8 cellular contexts compared by ENCODE assay signal in genomic region chr3:160941885-160942494, GRCh38.
A peak's percentile ranks its signal among the peaks of the same experiment; 100 is the strongest.
DNase-seq lines count a peak whose midpoint lies in the region; ATAC-seq and TF ChIP-seq lines count a peak whose summit lies in the region.

No MANE protein-coding gene starts in this region.

- H3F3A ChIP-seq in DOHH2 (ENCODE audit: control insufficient read depth, insufficient read depth) = no peaks in the 10 kb centered on the region

- ATAC-seq in GM21825 (IDR thresholded peaks at IDR 0.05; ENCODE audit: unreplicated experiment) (peak; percentile 83), foreskin keratinocyte (peak; percentile 78)

- no peaks in the 10 kb centered on the region for H3K9me3 ChIP-seq in DOHH2 (ENCODE audit: control insufficient read depth, insufficient read depth, low read length)

- H4K20me1 ChIP-seq in DOHH2 (ENCODE audit: control insufficient read depth, insufficient read depth, low read depth, low read length) = no peaks in the 10 kb centered on the region

- H3K9me3 Mint-ChIP-seq in activated T-cell treated with anti-CD3 and anti-CD28 coated beads, Interleukin-2, amount 50 U/mL, for 24 hours = no peaks in the 10 kb centered on the region
- peaks cover 6% of the 10 kb centered on the region for H3K9me3 Mint-ChIP-seq in progenitor cell of endocrine pancreas (ENCODE audit: low read depth)

- DNase-seq in activated T-cell treated with anti-CD3 and anti-CD28 coated beads, Interleukin-2, amount 50 U/mL, for 24 hours = peak; percentile 45
- DNase-seq in foreskin keratinocyte = peak; percentile 17 to 49
- DNase-seq in progenitor cell of endocrine pancreas (ENCODE audit: low spot score, unreplicated experiment) = peak; percentile 26
- DNase-seq in NCI-H2171 (lab: John Stamatoyannopoulos, UW) = no peak
- DNase-seq in NCI-H2107 treated with DMSO at 0.1 percent for 48 hours (lab: John Stamatoyannopoulos, UW; ENCODE audit: unreplicated experiment) = no peak

- H3K27me3 Mint-ChIP-seq in activated T-cell treated with anti-CD3 and anti-CD28 coated beads, Interleukin-2, amount 50 U/mL, for 24 hours = no peaks in the 10 kb centered on the region
- H3K27me3 Mint-ChIP-seq in progenitor cell of endocrine pancreas = no peaks in the 10 kb centered on the region

- no peak overlapping the region for H3K27ac ChIP-seq in DOHH2 (ENCODE audit: low read depth, low read length)
- H3K27ac ChIP-seq in foreskin keratinocyte = no peak overlapping the region

- no peaks in the 10 kb centered on the region for H3K9me2 ChIP-seq in DOHH2 (replicated peaks; ENCODE audit: control insufficient read depth, low read length)

- H3K27ac Mint-ChIP-seq in activated T-cell treated with anti-CD3 and anti-CD28 coated beads, Interleukin-2, amount 50 U/mL, for 24 hours = no peak overlapping the region
- no peak overlapping the region for H3K27ac Mint-ChIP-seq in progenitor cell of endocrine pancreas

- H3K4me1 Mint-ChIP-seq in activated T-cell treated with anti-CD3 and anti-CD28 coated beads, Interleukin-2, amount 50 U/mL, for 24 hours (ENCODE audit: low read depth) = peaks cover 4% of the 10 kb centered on the region
- H3K4me1 Mint-ChIP-seq in progenitor cell of endocrine pancreas (ENCODE audit: low read depth) = no peaks in the 10 kb centered on the region

- H3K27me3 ChIP-seq in DOHH2 (ENCODE audit: control insufficient read depth, low read length) (no peaks in the 10 kb centered on the region; the same call in 1 of the 2 replicates), foreskin keratinocyte (no peaks in the 10 kb centered on the region)

- no peak overlapping the region for H3K4me3 Mint-ChIP-seq in activated T-cell treated with anti-CD3 and anti-CD28 coated beads, Interleukin-2, amount 50 U/mL, for 24 hours
- no peak overlapping the region for H3K4me3 Mint-ChIP-seq in progenitor cell of endocrine pancreas (ENCODE audit: low read depth)

- H3K36me3 Mint-ChIP-seq in activated T-cell treated with anti-CD3 and anti-CD28 coated beads, Interleukin-2, amount 50 U/mL, for 24 hours (ENCODE audit: low read depth) = no peaks in the 10 kb centered on the region
- H3K36me3 Mint-ChIP-seq in progenitor cell of endocrine pancreas (ENCODE audit: insufficient read depth) = peaks cover 8% of the 10 kb centered on the region

- H3K4me2 ChIP-seq in DOHH2 (ENCODE audit: low read length) = no peak overlapping the region

- H3K4me1 ChIP-seq in DOHH2 (ENCODE audit: control insufficient read depth, low read length) = no peaks in the 10 kb centered on the region
- H3K4me1 ChIP-seq in foreskin keratinocyte = peaks cover 4% of the 10 kb centered on the region

- TF ChIP-seq CTCF in DOHH2 (IDR thresholded peaks at IDR 0.05; ENCODE audit: low read depth, low read length, poor library complexity, severe bottlenecking) (peak; percentile 73), LNCAP (IDR thresholded peaks at IDR 0.05) (peak; percentile 82), foreskin keratinocyte (conservative IDR thresholded peaks at IDR 0.05) (peak; percentile 85), progenitor cell of endocrine pancreas (IDR thresholded peaks at IDR 0.05; ENCODE audit: unreplicated experiment) (peak; percentile 83)

- no peaks in the 10 kb centered on the region for H3K36me3 ChIP-seq in DOHH2 (ENCODE audit: control insufficient read depth, low read length)

- no peaks in the 10 kb centered on the region for H3K79me2 ChIP-seq in DOHH2 (ENCODE audit: control insufficient read depth, low read length)

- no peak overlapping the region for H3K4me3 ChIP-seq in DOHH2 (ENCODE audit: low read length)

Comparison
In these comparisons a context has a peak if more than half of its experiments do, and no peak if none do; other contexts are left out.
1. DNase-seq: peak in activated T-cell treated with anti-CD3 and anti-CD28 coated beads, Interleukin-2, amount 50 U/mL, for 24 hours (single experiment), foreskin keratinocyte (2 of 2) and progenitor cell of endocrine pancreas (single experiment); none in NCI-H2171 (single experiment) and NCI-H2107 treated with DMSO at 0.1 percent for 48 hours (single experiment).
2. Peak in every context shown above with its lines, with median percentiles within 50 percentile points of each other: CTCF ChIP-seq.